28 cellular contexts compared by ENCODE assay signal in the genomic region with DNA sequence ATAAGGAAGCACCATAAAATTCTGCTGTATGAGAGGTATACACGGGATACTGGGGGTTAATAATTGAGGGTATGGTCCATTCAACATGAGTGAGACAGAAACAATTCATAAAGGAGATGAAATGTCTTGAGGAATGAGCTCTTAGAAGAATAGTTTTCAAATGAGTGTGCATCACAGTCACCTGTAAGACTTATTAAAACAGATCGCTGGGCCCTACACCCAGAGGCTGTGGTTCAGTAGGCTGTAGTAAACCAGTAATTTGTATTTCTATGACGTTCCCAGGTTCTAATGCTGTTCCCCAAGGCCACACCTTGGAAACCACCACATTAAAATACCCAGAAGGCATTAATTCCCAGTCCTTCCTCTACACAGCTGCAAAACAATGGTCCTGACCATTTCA.
"Had no signal": no experiment of that assay in that cellular context is flagged by ENCODE, and none has a peak within 500 bp of the region (broad histone marks: within the 10 kb centered on the region; RNA-seq: fewer than 3 reads in every experiment).

No MANE protein-coding gene starts in this region.

- H3K27me3 ChIP-seq: adrenal gland, heart left ventricle, left lung, suprapubic skin, tibial artery, upper lobe of right lung had no signal

- DNase-seq: activated CD4-positive, alpha-beta T cell treated with anti-CD3 and anti-CD28 coated beads for 36 hours; activated CD4-positive, CD25-positive, alpha-beta regulatory T cell; activated gamma-delta T cell treated with Interleukin-2 at 50 U/mL for 16 hours; adrenal gland; aorta; caudate nucleus; endodermal cell; foreskin fibroblast; heart left ventricle; hypothalamus; immature natural killer cell; kidney; left lung; lower lobe of right lung; retina; stimulated activated CD4-positive, alpha-beta T cell treated with anti-CD3 and anti-CD28 coated beads, Interleukin-4, amount 100 ng/mL, for 24 hours; T-helper 1 cell; tibial artery; upper lobe of right lung had no signal

- H3K4me3 Mint-ChIP-seq: activated CD4-positive, alpha-beta T cell treated with anti-CD3 and anti-CD28 coated beads for 36 hours; activated naive CD4-positive, alpha-beta T cell treated with anti-CD3 and anti-CD28 coated beads, Interleukin-2, amount 50 U/mL, for 24 hours; brain; dendritic cell treated with granulocyte-macrophage colony-stimulating factor and Interleukin-4, amounts not matched to agents 40 ng/mL and 50 ng/mL, for 4 days; endodermal cell; immature natural killer cell; nephron; stimulated activated effector memory CD8-positive, alpha-beta T cell treated with anti-CD3 and anti-CD28 coated beads, Interleukin-12 subunit alpha, Interleukin-12 subunit beta, amount 100 ng/mL, for 72 hours had no signal

- H3K4me1 ChIP-seq: adrenal gland, heart left ventricle, lower lobe of right lung, suprapubic skin, tibial artery, upper lobe of right lung had no signal

- H3K27ac Mint-ChIP-seq: activated CD4-positive, alpha-beta T cell treated with anti-CD3 and anti-CD28 coated beads for 36 hours; activated naive CD4-positive, alpha-beta T cell treated with anti-CD3 and anti-CD28 coated beads, Interleukin-2, amount 50 U/mL, for 24 hours; dendritic cell treated with granulocyte-macrophage colony-stimulating factor and Interleukin-4, amounts not matched to agents 40 ng/mL and 50 ng/mL, for 4 days; endodermal cell; stimulated activated effector memory CD8-positive, alpha-beta T cell treated with anti-CD3 and anti-CD28 coated beads, Interleukin-12 subunit alpha, Interleukin-12 subunit beta, amount 100 ng/mL, for 72 hours had no signal

- FAIRE-seq: kidney had no signal

- H3K9me3 ChIP-seq: adrenal gland, heart left ventricle, left lung, lower lobe of right lung, suprapubic skin, tibial artery, upper lobe of right lung had no signal

- H3K27ac ChIP-seq: adrenal gland, heart left ventricle, left lung, lower lobe of right lung, skin epidermis, suprapubic skin, tibial artery, upper lobe of right lung had no signal

- H3K9me3 Mint-ChIP-seq: immature natural killer cell; stimulated activated effector memory CD8-positive, alpha-beta T cell treated with anti-CD3 and anti-CD28 coated beads, Interleukin-12 subunit alpha, Interleukin-12 subunit beta, amount 100 ng/mL, for 72 hours had no signal

- ATAC-seq: activated CD4-positive, alpha-beta T cell treated with anti-CD3 and anti-CD28 coated beads for 36 hours; esophagus mucosa; heart left ventricle; left lung; lower lobe of right lung; sciatic nerve; stimulated activated effector memory CD8-positive, alpha-beta T cell treated with anti-CD3 and anti-CD28 coated beads, Interleukin-12 subunit alpha, Interleukin-12 subunit beta, amount 100 ng/mL, for 72 hours; upper lobe of right lung had no signal

- H3K4me3 ChIP-seq: adrenal gland, heart left ventricle, left lung, lower lobe of right lung, skin epidermis, suprapubic skin, tibial artery, upper lobe of right lung had no signal

- H3K27me3 Mint-ChIP-seq: activated CD4-positive, alpha-beta T cell treated with anti-CD3 and anti-CD28 coated beads for 36 hours; activated naive CD4-positive, alpha-beta T cell treated with anti-CD3 and anti-CD28 coated beads, Interleukin-2, amount 50 U/mL, for 24 hours; brain; dendritic cell treated with granulocyte-macrophage colony-stimulating factor and Interleukin-4, amounts not matched to agents 40 ng/mL and 50 ng/mL, for 4 days had no signal

- H3K4me1 Mint-ChIP-seq: brain had no signal
